ENCODE assay signal across 8 cellular contexts in the genomic region with DNA sequence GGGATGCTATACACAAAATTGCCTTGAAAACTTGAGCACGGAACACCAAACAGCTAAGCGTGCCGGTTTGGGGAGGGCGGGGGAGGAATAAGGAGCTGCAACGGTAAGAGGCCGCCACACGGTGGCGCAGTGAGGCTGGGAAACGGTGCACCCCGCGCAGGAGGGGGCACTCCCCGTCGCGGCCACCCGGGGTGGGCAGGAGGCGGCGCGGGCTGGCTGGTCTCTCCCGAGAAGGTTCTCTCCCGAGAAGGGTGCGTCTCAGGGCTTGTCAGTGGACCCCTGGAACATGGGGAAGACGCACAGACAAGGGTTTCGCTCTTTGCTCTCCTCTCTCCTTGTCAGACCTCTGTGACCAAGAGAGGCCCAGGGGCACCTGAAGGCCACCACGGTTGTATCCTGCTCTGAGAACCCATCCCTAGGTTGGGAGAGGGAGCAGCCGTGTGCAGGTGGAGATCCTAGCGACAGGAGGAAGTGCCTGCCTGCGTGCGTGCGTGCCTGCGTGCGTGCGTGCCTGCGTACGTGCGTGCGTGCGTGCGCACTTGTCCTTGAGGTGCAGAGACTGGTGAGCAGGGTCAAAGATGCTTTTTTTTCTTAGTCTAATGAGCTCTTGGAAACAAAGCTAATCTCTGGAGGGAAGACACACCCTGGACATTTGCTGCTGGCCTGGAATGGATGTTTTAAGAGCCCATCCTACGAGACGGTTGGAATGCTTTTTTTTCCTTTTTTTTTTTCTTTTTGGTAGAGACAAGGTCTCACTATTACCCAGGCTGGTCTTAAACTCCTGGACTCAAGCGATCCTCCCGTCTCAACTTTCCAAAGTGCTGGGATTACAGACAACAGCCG. TPM values are rescaled to one million over a fixed set of nuclear protein-coding genes. Genes with fewer than 3 reads are reported as not detected.
DNase-seq lines count a peak whose midpoint lies in the region; ATAC-seq, FAIRE-seq and TF ChIP-seq lines count a peak whose summit lies in the region.

No MANE protein-coding gene starts in this region.

- peaks cover 72% of the 10 kb centered on the region for H3K27me3 Mint-ChIP-seq in central memory CD8-positive, alpha-beta T cell

- FAIRE-seq in GM18507 (lab: Jason Lieb, UNC) = peak; percentile 83

- H3K27me3 ChIP-seq in A673 (replicated peaks; ENCODE audit: insufficient read depth, low read depth, low read length, poor library complexity) = no peaks in the 10 kb centered on the region

- no peaks in the 10 kb centered on the region for H3K9me3 Mint-ChIP-seq in central memory CD8-positive, alpha-beta T cell

- no peak overlapping the region for H3K4me3 Mint-ChIP-seq in central memory CD8-positive, alpha-beta T cell

- CTCF ChIA-PET in A673 (lab: Charles Lee) = interaction anchor here (0.6 to 1.2 kb wide), 10 partner anchors 10 to 858 kb away, joined by 3 to 8 read pairs (median 3); no protein-coding TSS in a partner anchor

- BruUV-seq in A673 (replicated peaks; lab: Mats Ljungman, UMichigan) = no TSS peak

- intact Hi-C loops in A673 (cut with micrococcal nuclease; ENCODE audit: unreplicated experiment) = loop anchor here (1.0 to 2.0 kb wide), 2 partner anchors 89 to 124 kb away; no protein-coding TSS in a partner anchor

- POLR2A ChIA-PET in A673 (lab: Charles Lee; ENCODE audit: low non-redundant PET) = no interaction called here

- no peaks in the 10 kb centered on the region for H3K36me3 ChIP-seq in A673 (ENCODE audit: insufficient read depth, low read length, poor library complexity, severe bottlenecking)

- no peak overlapping the region for H3K27ac ChIP-seq in A673 (ENCODE audit: low read depth, low read length, poor library complexity, severe bottlenecking)

- DNase-seq in A673 (ENCODE audit: low spot score) (peak; percentile 78), GM18507 (ENCODE audit: extremely low spot score, insufficient read length, low read depth) (peak; percentile 55), NCI-H2171 (lab: John Stamatoyannopoulos, UW) (peak; percentile 42), left lobe of liver (ENCODE audit: low spot score) (peak; percentile 60)
- peak; percentile 42 to 47 (median 44) for DNase-seq in activated CD4-positive, CD25-positive, alpha-beta regulatory T cell (lab: John Stamatoyannopoulos, UW)
- DNase-seq in central memory CD8-positive, alpha-beta T cell (ENCODE audit: low spot score in 2 of 2) = peak; percentile 61 to 66
- DNase-seq in stimulated activated CD4-positive, alpha-beta T cell treated with anti-CD3 and anti-CD28 coated beads, Interleukin-4, amount 100 ng/mL, for 24 hours = peak; percentile 76

- H3K36me3 Mint-ChIP-seq in central memory CD8-positive, alpha-beta T cell (ENCODE audit: insufficient read depth) = peaks cover 1% of the 10 kb centered on the region

- TF ChIP-seq CTCF in A673 (conservative IDR thresholded peaks at IDR 0.05; ENCODE audit: low read depth, low read length) = peak; percentile 98

- H3K4me3 ChIP-seq in A673 (ENCODE audit: low read depth, low read length, poor library complexity, severe bottlenecking) = no peak overlapping the region

- H3K27ac Mint-ChIP-seq in central memory CD8-positive, alpha-beta T cell (ENCODE audit: low read depth) = no peak overlapping the region

- ATAC-seq in HG02981 (IDR thresholded peaks at IDR 0.05; ENCODE audit: unreplicated experiment) (peak; percentile 95), left lobe of liver (peak; percentile 98)
- peak; percentile 86 for ATAC-seq in central memory CD8-positive, alpha-beta T cell (replicated peaks; ENCODE audit: extremely low read depth, poor library complexity, severe bottlenecking)

- peaks cover 13% of the 10 kb centered on the region for H3K4me1 ChIP-seq in A673 (ENCODE audit: insufficient read depth, low read length, poor library complexity, severe bottlenecking)

- H3K9me3 ChIP-seq in A673 (ENCODE audit: low read depth, low read length, poor library complexity, severe bottlenecking) = no peaks in the 10 kb centered on the region

- peaks cover 7% of the 10 kb centered on the region for H3K4me1 Mint-ChIP-seq in central memory CD8-positive, alpha-beta T cell

RNA-seq across cellular contexts. Expression of gene JAM3, which starts 18.1 kb away (rescaled TPM):
- 9.0 and 14.5 TPM in 2 replicates for total RNA-seq in A673 (2021)
- 0.75 TPM for total RNA-seq in left lobe of liver
